In the genomic region with DNA sequence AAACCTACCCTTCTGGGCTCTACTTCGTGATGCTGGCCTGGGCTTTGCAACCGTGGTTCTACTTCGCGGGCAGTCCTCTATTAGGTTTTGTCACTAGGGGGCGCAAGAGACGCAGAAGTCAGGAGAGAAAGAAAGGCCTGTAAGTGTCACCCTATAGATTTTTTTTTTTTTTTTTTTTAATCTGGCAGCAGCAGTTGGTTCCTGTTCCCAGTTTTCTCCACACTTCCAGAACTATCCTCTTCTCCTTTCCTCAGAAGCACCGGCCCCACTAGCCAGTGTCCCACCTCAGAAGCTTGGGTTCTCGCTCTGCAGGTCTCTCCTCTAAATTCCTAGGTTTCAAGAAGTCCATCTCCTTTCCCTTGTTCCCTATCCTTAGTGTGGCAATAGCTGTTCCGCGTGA, we compare ENCODE assay signal across 7 cellular contexts. TPM values are rescaled to one million over a fixed set of nuclear protein-coding genes. Genes with fewer than 3 reads are reported as not detected.
DNase-seq lines count a peak whose midpoint lies in the region; TF ChIP-seq lines count a peak whose summit lies in the region.
"Had no signal": no experiment of that assay in that cellular context is flagged by ENCODE, and none has a peak within 500 bp of the region (broad histone marks: within the 10 kb centered on the region; RNA-seq: fewer than 3 reads in every experiment).

No MANE protein-coding gene starts in this region.

- H2AFZ ChIP-seq in hepatocyte = no peak overlapping the region

- no peaks in the 10 kb centered on the region for H4K20me1 ChIP-seq in hepatocyte (ENCODE audit: insufficient read depth, poor library complexity, severe bottlenecking)

- WGBS in hepatocyte (ENCODE audit: low lambda C conversion rate, missing lambda C conversion rate) = 41% methylated on average over 10 of the region's 10 CpGs

- no peaks in the 10 kb centered on the region for H3K79me2 ChIP-seq in hepatocyte

- DNase-seq in COR-L47 (lab: John Stamatoyannopoulos, UW) (peak; percentile 30), KG1 (lab: John Stamatoyannopoulos, UW) (peak; percentile 46), UCSD-AML1 (lab: John Stamatoyannopoulos, UW; ENCODE audit: unreplicated experiment) (peak; percentile 44), fibroblast of villous mesenchyme (ENCODE audit: low read depth) (peak; percentile 37), hepatocyte (ENCODE audit: low spot score) (no peak)
- peak; percentile 26 to 42 for DNase-seq in stimulated activated CD8-positive, alpha-beta memory T cell treated with anti-CD3 and anti-CD28 coated beads, Interleukin-2, amount 100 ng/mL, for 48 hours (ENCODE audit: low read depth in 2 of 2)
- DNase-seq: activated B cell treated with CpG ODN at 0.5 μM for 24 hours had no signal

- H3K4me2 ChIP-seq in hepatocyte = no peak overlapping the region

- peak; percentile 63 for TF ChIP-seq CTCF in fibroblast of villous mesenchyme (IDR thresholded peaks at IDR 0.05; ENCODE audit: insufficient read depth, low read depth, low read length)
- no peak for TF ChIP-seq CTCF in hepatocyte (IDR thresholded peaks at IDR 0.05; ENCODE audit: poor library complexity)

- H3K9me3 ChIP-seq in hepatocyte (ENCODE audit: low read depth) = no peaks in the 10 kb centered on the region

- no peaks in the 10 kb centered on the region for H3K36me3 ChIP-seq in hepatocyte (replicated peaks; ENCODE audit: insufficient read depth, low read depth)

- H3K9me2 ChIP-seq in hepatocyte (replicated peaks; ENCODE audit: insufficient read depth) = no peaks in the 10 kb centered on the region

- no peaks in the 10 kb centered on the region for H3K4me1 ChIP-seq in hepatocyte (ENCODE audit: insufficient read depth)

- no peaks in the 10 kb centered on the region for H3K27me3 ChIP-seq in hepatocyte

- no peak overlapping the region for H3K27ac ChIP-seq in hepatocyte

- H3K4me3 ChIP-seq in fibroblast of villous mesenchyme (ENCODE audit: low read depth, low read length) (no peak overlapping the region), hepatocyte (no peak overlapping the region)

RNA-seq across cellular contexts. Expression of gene LCE2D, which starts 9.1 kb away (rescaled TPM):
- total RNA-seq in fibroblast of villous mesenchyme (not detected in 2 replicates), hepatocyte (not detected in 2 replicates)
- not detected in 2 replicates for polyA plus RNA-seq in hepatocyte
- total RNA-seq: activated B cell treated with CpG ODN at 0.5 μM for 24 hours had no signal

RNA-seq across cellular contexts. Expression of gene LCE2C, which starts 21.0 kb away (rescaled TPM):
- total RNA-seq in fibroblast of villous mesenchyme = not detected in 2 replicates
- total RNA-seq in hepatocyte = not detected in 2 replicates
- polyA plus RNA-seq in hepatocyte = not detected in 2 replicates
- total RNA-seq: activated B cell treated with CpG ODN at 0.5 μM for 24 hours had no signal

RNA-seq across cellular contexts. Expression of gene LCE3A, which starts 31.2 kb away (rescaled TPM):
- not detected in 2 replicates for total RNA-seq in fibroblast of villous mesenchyme
- total RNA-seq in hepatocyte = not detected in 2 replicates
- polyA plus RNA-seq in hepatocyte = not detected in 2 replicates
- total RNA-seq: activated B cell treated with CpG ODN at 0.5 μM for 24 hours had no signal

RNA-seq across cellular contexts. Expression of gene LCE2B, which starts 31.8 kb away (rescaled TPM):
- total RNA-seq in fibroblast of villous mesenchyme (not detected in 2 replicates), hepatocyte (not detected in 2 replicates)
- polyA plus RNA-seq in hepatocyte = not detected in 2 replicates
- total RNA-seq: activated B cell treated with CpG ODN at 0.5 μM for 24 hours had no signal

RNA-seq across cellular contexts. Expression of gene LCE3B, which starts 40.5 kb away (rescaled TPM):
- total RNA-seq in fibroblast of villous mesenchyme = not detected in 2 replicates
- not detected in 2 replicates for total RNA-seq in hepatocyte
- polyA plus RNA-seq in hepatocyte = not detected in 2 replicates
- total RNA-seq: activated B cell treated with CpG ODN at 0.5 μM for 24 hours had no signal
